ENCODE assay signal across 2 cellular contexts in genomic region chr19:1275260-1275975, GRCh38.
A peak's percentile ranks its signal among the peaks of the same experiment; 100 is the strongest.
TF ChIP-seq lines count a peak whose summit lies in the region.

FAM174C (plus strand) TSS chr19:1275530; CDS start chr19:1275550, 20 bp downstream.

TF ChIP-seq in IMR-90, 13 proteins besides CTCF, POLR2A, EP300 and RAD21:
- TF ChIP-seq MAZ (IDR thresholded peaks at IDR 0.05; ENCODE audit: borderline replicate concordance, low read depth, low read length) (peak; percentile 91), CEBPB (IDR thresholded peaks at IDR 0.05; ENCODE audit: low read depth, low read length) (no peak), BHLHE40 (IDR thresholded peaks at IDR 0.05; ENCODE audit: low read depth, low read length) (peak; percentile 90), CHD1 (IDR thresholded peaks at IDR 0.05; ENCODE audit: low read depth, low read length) (peak; percentile 81; the same call in 1 of the 2 replicates), MAFK (IDR thresholded peaks at IDR 0.05; ENCODE audit: low read depth, low read length) (no peak), FOS (IDR thresholded peaks at IDR 0.05; ENCODE audit: low read depth, low read length) (peak; percentile 89; the same call in 1 of the 2 replicates), MXI1 (IDR thresholded peaks at IDR 0.05; ENCODE audit: borderline replicate concordance, low read depth, low read length) (peak; percentile 80; the same call in 1 of the 2 replicates)
- TF ChIP-seq, protein P1, sequence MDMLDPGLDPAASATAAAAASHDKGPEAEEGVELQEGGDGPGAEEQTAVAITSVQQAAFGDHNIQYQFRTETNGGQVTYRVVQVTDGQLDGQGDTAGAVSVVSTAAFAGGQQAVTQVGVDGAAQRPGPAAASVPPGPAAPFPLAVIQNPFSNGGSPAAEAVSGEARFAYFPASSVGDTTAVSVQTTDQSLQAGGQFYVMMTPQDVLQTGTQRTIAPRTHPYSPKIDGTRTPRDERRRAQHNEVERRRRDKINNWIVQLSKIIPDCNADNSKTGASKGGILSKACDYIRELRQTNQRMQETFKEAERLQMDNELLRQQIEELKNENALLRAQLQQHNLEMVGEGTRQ (IDR thresholded peaks at IDR 0.05; ENCODE audit: low read depth, low read length) = peak; percentile 99

TF ChIP-seq in endothelial cell of umbilical vein, 7 proteins besides CTCF, POLR2A, EP300 and RAD21:
- no peak for TF ChIP-seq GATA2 (IDR thresholded peaks at IDR 0.05; ENCODE audit: insufficient read depth, insufficient read length, low read depth, low read length)
- TF ChIP-seq FOS (IDR thresholded peaks at IDR 0.05; ENCODE audit: borderline replicate concordance, insufficient read depth, low read length) = no peak
- no peak for TF ChIP-seq EZH2 (IDR thresholded peaks at IDR 0.05; ENCODE audit: borderline replicate concordance, low read depth, low read length, severe bottlenecking)
- no peak for TF ChIP-seq MYC (IDR thresholded peaks at IDR 0.05; ENCODE audit: low read depth, low read length)
- peak; percentile 97 for TF ChIP-seq POLR2AphosphoS5 (IDR thresholded peaks at IDR 0.05; ENCODE audit: insufficient read depth, low read depth, low read length)
- TF ChIP-seq, protein P2, sequence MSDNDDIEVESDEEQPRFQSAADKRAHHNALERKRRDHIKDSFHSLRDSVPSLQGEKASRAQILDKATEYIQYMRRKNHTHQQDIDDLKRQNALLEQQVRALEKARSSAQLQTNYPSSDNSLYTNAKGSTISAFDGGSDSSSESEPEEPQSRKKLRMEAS (IDR thresholded peaks at IDR 0.05; ENCODE audit: insufficient read depth, insufficient read length) = peak; percentile 99
- TF ChIP-seq JUN (IDR thresholded peaks at IDR 0.05; ENCODE audit: borderline replicate concordance, insufficient read depth, insufficient read length, low read depth) = no peak
